24 cellular contexts compared by ENCODE assay signal in genomic region chr16:6280055-6280454, GRCh38.
DNase-seq lines count a peak whose midpoint lies in the region; FAIRE-seq and TF ChIP-seq lines count a peak whose summit lies in the region.
"Had no signal": no experiment of that assay in that cellular context is flagged by ENCODE, and none has a peak within 500 bp of the region (broad histone marks: within the 10 kb centered on the region; RNA-seq: fewer than 3 reads in every experiment).

No MANE protein-coding gene starts in this region.

- 0 out of 2 replicates have a peak overlapping the region, but pooled peaks have one; percentile 16 for H2BK20ac ChIP-seq in H1 (ENCODE audit: low read length)

- no peak overlapping the region for H3K4me2 ChIP-seq in H1 (ENCODE audit: insufficient read depth in 1 of 2, low read depth in 2 of 2, low read length in 2 of 2)
- H3K4me2 ChIP-seq: BLaER1 had no signal

- H3K14ac ChIP-seq in H1 (ENCODE audit: insufficient read length): no peak overlapping the region

- peaks cover 0 to 8% (median 5%) of the 10 kb centered on the region in 4 experiments; a peak in 3 of 7 replicates for H3K4me1 ChIP-seq in H1 (replicated peaks in 1 of 4; ENCODE audit: control insufficient read depth in 3 of 4, insufficient read depth in 4 of 4, low read length in 3 of 4)
- H3K4me1 ChIP-seq: BE2C, BLaER1 had no signal

- no peak for TF ChIP-seq CTCF in VCaP (conservative IDR thresholded peaks at IDR 0.05)
- no peak for TF ChIP-seq CTCF in WERI-Rb-1 (IDR thresholded peaks at IDR 0.05; ENCODE audit: low read depth, low read length)
- TF ChIP-seq CTCF in H1 (IDR thresholded peaks at IDR 0.05; ENCODE audit: control extremely low read depth in 1 of 3, insufficient read depth in 1 of 3, low read depth in 1 of 3, low read length in 3 of 3): no peak
- no peak for TF ChIP-seq CTCF in GM10266 (IDR thresholded peaks at IDR 0.05; ENCODE audit: control insufficient read depth, insufficient read depth, low read depth, missing control alignments)

- TF ChIP-seq EP300 in H1 (IDR thresholded peaks at IDR 0.05; ENCODE audit: borderline replicate concordance in 1 of 2, low read depth in 2 of 2, low read length in 2 of 2): no peak

- H3K27ac ChIP-seq in VCaP: peak overlapping the region; percentile 52
- no peak overlapping the region for H3K27ac ChIP-seq in WERI-Rb-1
- H3K27ac ChIP-seq in H1 (ENCODE audit: low read depth, low read length): no peak overlapping the region
- H3K27ac ChIP-seq: BLaER1 had no signal

- H3K9me3 ChIP-seq in WERI-Rb-1 (ENCODE audit: severe bottlenecking) (no peaks in the 10 kb centered on the region), H1 (ENCODE audit: insufficient read depth in 2 of 2, low read depth in 1 of 2, low read length in 1 of 2) (no peaks in the 10 kb centered on the region)
- H3K9me3 ChIP-seq: BE2C, BLaER1 had no signal

- WGBS in H1 (ENCODE audit: extremely low coverage in 1 of 2, insufficient coverage in 1 of 2, insufficient read length in 1 of 2, insufficient replicate concordance in 2 of 2, low coverage in 1 of 2, low lambda C conversion rate in 2 of 2, missing lambda C conversion rate in 1 of 2), 2 experiments: 95% methylated on average over 6 of the region's 6 CpGs; no CpG with 5 or more reads in 1 of the 2 experiments

- no peak overlapping the region for H3K18ac ChIP-seq in H1 (ENCODE audit: extremely low read depth, low read length)

- H3K9ac ChIP-seq in H1 (replicated peaks in 1 of 4; ENCODE audit: extremely low read depth in 1 of 4, low read depth in 3 of 4, low read length in 3 of 4): no peak overlapping the region
- H3K9ac ChIP-seq: BLaER1 had no signal

- H4K8ac ChIP-seq in H1 (ENCODE audit: extremely low read depth, insufficient read depth, low read length): no peak overlapping the region

- no peak overlapping the region for H2BK15ac ChIP-seq in H1 (ENCODE audit: low read length)

- no peak overlapping the region for H4K91ac ChIP-seq in H1 (replicated peaks; ENCODE audit: insufficient read length, low read length)

- H2AK5ac ChIP-seq in H1 (ENCODE audit: low read depth, low read length): peak overlapping the region; percentile 34; the same call in 1 of the 2 replicates

- no peak for TF ChIP-seq POLR2A in H1 (IDR thresholded peaks at IDR 0.05; ENCODE audit: control extremely low read depth in 1 of 2, low read depth in 2 of 2, low read length in 2 of 2)

- H2BK5ac ChIP-seq in H1 (ENCODE audit: low read depth, low read length): no peak overlapping the region

- no peak overlapping the region for H3K4ac ChIP-seq in H1 (replicated peaks; ENCODE audit: insufficient read length, low read depth, low read length)

- DNase-seq in WERI-Rb-1: peak; percentile 33
- no peak for DNase-seq in H1 (ENCODE audit: low read depth in 1 of 2, low spot score in 2 of 2)
- no peak for DNase-seq in H7
- no peak for DNase-seq in GM10266 (ENCODE audit: extremely low spot score)
- no peak for DNase-seq in putamen (ENCODE audit: low spot score)
- DNase-seq: 8988T; ACHN; BE2C; C1 segment of cervical spinal cord; CD4-positive, alpha-beta memory T cell; CD4-positive, CD25-positive, alpha-beta regulatory T cell; CD8-positive, alpha-beta memory T cell; COR-L47; DMS 273 treated with DMSO at 0.1 percent for 48 hours; DMS153; DMS79 treated with DMSO at 0.1 percent for 48 hours; GF-D8 had no signal

- no peaks in the 10 kb centered on the region for H3K36me3 ChIP-seq in WERI-Rb-1
- no peaks in the 10 kb centered on the region for H3K36me3 ChIP-seq in H1 (ENCODE audit: control insufficient read depth in 2 of 4, insufficient read depth in 4 of 4, low read length in 3 of 4)
- H3K36me3 ChIP-seq in H7 (replicated peaks; ENCODE audit: control insufficient read depth, insufficient read depth, low read length): no peaks in the 10 kb centered on the region
- H3K36me3 ChIP-seq: BE2C, BLaER1 had no signal

- POLR2A ChIA-PET in H1 (lab: Charles Lee; ENCODE audit: partially characterized antibody): no interaction called here

- FAIRE-seq in H1 (lab: Jason Lieb, UNC): no peak
- FAIRE-seq: A204.1, G401.6, GM12878, GM12892, GM18507 had no signal

- H4K5ac ChIP-seq in H1 (ENCODE audit: insufficient read length, low read depth, low read length): no peak overlapping the region

- no peak for TF ChIP-seq RAD21 in H1 (IDR thresholded peaks at IDR 0.05 in 1 of 2, conservative IDR thresholded peaks at IDR 0.05 in 1 of 2; ENCODE audit: low read depth in 2 of 2, low read length in 2 of 2)

- H3K4me3 ChIP-seq in WERI-Rb-1 (ENCODE audit: low read depth, low read length) (peak overlapping the region; percentile 8), H1 (ENCODE audit: extremely low read depth in 1 of 4, insufficient read depth in 2 of 4, low read depth in 3 of 4, low read length in 4 of 4) (no peak overlapping the region), H7 (ENCODE audit: insufficient read depth, low read depth, low read length) (no peak overlapping the region)
- H3K4me3 ChIP-seq: BLaER1, GM12878 had no signal

- 0 out of 2 replicates have a peak overlapping the region, but pooled peaks have one; percentile 32 for H2BK12ac ChIP-seq in H1 (ENCODE audit: low read depth, low read length)

- no peak overlapping the region for H3K23ac ChIP-seq in H1 (ENCODE audit: insufficient read length)

- CTCF ChIA-PET in H1 (lab: Charles Lee; ENCODE audit: partially characterized antibody): interaction anchor here (1.3 kb wide), 2 partner anchors 21 to 56 kb away, joined by 3 read pairs; no protein-coding TSS in a partner anchor

- no peaks in the 10 kb centered on the region for H3K23me2 ChIP-seq in H1 (ENCODE audit: low read depth, low read length)

- H3K56ac ChIP-seq in H1 (replicated peaks; ENCODE audit: insufficient read length, low read depth, low read length): no peak overlapping the region

- H2BK120ac ChIP-seq in H1 (replicated peaks; ENCODE audit: low read depth, low read length): peak overlapping the region; percentile 22

- H3K79me2 ChIP-seq in H1 (ENCODE audit: control insufficient read depth in 1 of 2, insufficient read depth in 2 of 2, low read length in 2 of 2): no peaks in the 10 kb centered on the region

- no peaks in the 10 kb centered on the region for H3K79me1 ChIP-seq in H1 (ENCODE audit: low read depth, low read length)

- no peaks in the 10 kb centered on the region for H4K20me1 ChIP-seq in H1 (replicated peaks in 1 of 2; ENCODE audit: control insufficient read depth in 1 of 2, insufficient read depth in 2 of 2, low read length in 2 of 2)
- H4K20me1 ChIP-seq: BLaER1 had no signal

- H3K27me3 ChIP-seq in WERI-Rb-1 (ENCODE audit: insufficient read depth, low read depth, severe bottlenecking) (no peaks in the 10 kb centered on the region), H1 (replicated peaks in 1 of 4; ENCODE audit: control insufficient read depth in 3 of 4, extremely low read depth in 1 of 4, insufficient read depth in 3 of 4, low read length in 3 of 4) (no peaks in the 10 kb centered on the region), H7 (ENCODE audit: control insufficient read depth, insufficient read depth, low read length) (no peaks in the 10 kb centered on the region)
- H3K27me3 ChIP-seq: BE2C, BLaER1 had no signal

- no peak overlapping the region for H2AFZ ChIP-seq in H1 (ENCODE audit: low read length)

TF ChIP-seq in H1, 55 proteins besides CTCF, POLR2A, EP300 and RAD21 (continues in another document):
- no peak for TF ChIP-seq ASH2L (IDR thresholded peaks at IDR 0.05; ENCODE audit: low read length)
